ENCODE assay signal across 9 cellular contexts in the genomic region with DNA sequence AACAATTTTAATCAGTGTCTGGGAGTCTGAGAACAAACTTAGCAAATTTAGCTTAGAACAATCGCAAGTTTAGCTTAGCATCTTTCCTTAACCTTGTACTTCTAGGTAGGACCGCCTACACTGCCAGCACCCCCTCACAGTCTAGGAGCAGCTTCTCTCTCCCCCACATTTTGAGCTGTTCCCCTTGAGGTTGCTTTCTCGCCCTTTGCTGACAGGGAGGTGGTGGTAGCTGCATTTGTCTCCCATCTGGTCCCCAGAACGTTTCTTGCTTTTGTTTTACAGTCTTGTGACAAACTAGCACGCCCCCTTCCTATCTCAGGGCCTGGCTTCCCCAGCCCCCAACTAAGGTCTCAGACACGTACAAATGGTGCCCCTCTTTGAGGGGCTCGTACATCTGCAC. TPM values are rescaled to one million over a fixed set of nuclear protein-coding genes. Genes with fewer than 3 reads are reported as not detected.
DNase-seq lines count a peak whose midpoint lies in the region; ATAC-seq, FAIRE-seq and TF ChIP-seq lines count a peak whose summit lies in the region.
"Had no signal": no experiment of that assay in that cellular context is flagged by ENCODE, and none has a peak within 500 bp of the region (broad histone marks: within the 10 kb centered on the region; RNA-seq: fewer than 3 reads in every experiment).

No MANE protein-coding gene starts in this region.

- H3K9me3 Mint-ChIP-seq in T-helper 1 cell treated with Interleukin-12 subunit alpha and Interleukin-12 subunit beta and Interleukin-4 antibody, amounts not matched to agents 30 μg/mL and 1 μg/mL, for 36 hours, result no peaks in the 10 kb centered on the region
- H3K9me3 Mint-ChIP-seq in activated T-helper 17 cell treated with anti-CD3 and anti-CD28 coated beads, Interleukin-2, amount 50 U/mL, for 72 hours, result no peaks in the 10 kb centered on the region

- in situ Hi-C loops in HepG2 (cut with HindIII; ENCODE audit: extremely low pct_ligation_motif_present, low pct_unique_long_range_greater_than_20kb), result no loop called here
- in situ Hi-C loops in G401 (cut with HindIII; ENCODE audit: low sequenced_read_pairs), result no loop called here

- H3K4me3 ChIP-seq in HepG2 (replicated peaks in 1 of 3; ENCODE audit: insufficient read depth in 1 of 3, low read depth in 2 of 3, low read length in 3 of 3) (0 out of 6 replicates have a peak overlapping the region, but pooled peaks of 1 of the 3 experiments have one; percentile 16), stomach smooth muscle (ENCODE audit: low read length in 2 of 2) (peak overlapping the region in 1 of 2 donors; percentile 50)

- H3K9me3 ChIP-seq in HepG2 (ENCODE audit: low read length) (no peaks in the 10 kb centered on the region), stomach smooth muscle (ENCODE audit: control insufficient read depth in 2 of 2, low read length in 2 of 2) (no peaks in the 10 kb centered on the region)

- no TSS peak for BruUV-seq in HepG2 (replicated peaks; lab: Mats Ljungman, UMichigan)

- no peaks in the 10 kb centered on the region for H4K20me1 ChIP-seq in HepG2 (ENCODE audit: insufficient read depth, low read length)

- TF ChIP-seq CTCF in HepG2 (CRISPR knock-in tag; IDR thresholded peaks at IDR 0.05), result no peak

- H3K36me3 Mint-ChIP-seq in T-helper 1 cell treated with Interleukin-12 subunit alpha and Interleukin-12 subunit beta and Interleukin-4 antibody, amounts not matched to agents 30 μg/mL and 1 μg/mL, for 36 hours (ENCODE audit: low read depth), result peaks cover 43% of the 10 kb centered on the region
- H3K36me3 Mint-ChIP-seq in activated T-helper 17 cell treated with anti-CD3 and anti-CD28 coated beads, Interleukin-2, amount 50 U/mL, for 72 hours (ENCODE audit: low read depth), result peaks cover 49% of the 10 kb centered on the region

- peak overlapping the region; percentile 62 for H3K4me2 ChIP-seq in HepG2 (ENCODE audit: low read depth, low read length)

- H3K4me1 Mint-ChIP-seq in T-helper 1 cell treated with Interleukin-12 subunit alpha and Interleukin-12 subunit beta and Interleukin-4 antibody, amounts not matched to agents 30 μg/mL and 1 μg/mL, for 36 hours (ENCODE audit: low read depth), result peaks cover 65% of the 10 kb centered on the region
- H3K4me1 Mint-ChIP-seq in activated T-helper 17 cell treated with anti-CD3 and anti-CD28 coated beads, Interleukin-2, amount 50 U/mL, for 72 hours, result peaks cover 47% of the 10 kb centered on the region

- H2AFZ ChIP-seq in HepG2 (ENCODE audit: low read length), result no peak overlapping the region

- no peak for TF ChIP-seq RAD21 in HepG2 (CRISPR knock-in tag; IDR thresholded peaks at IDR 0.05)

- TF ChIP-seq EP300 in HepG2 (IDR thresholded peaks at IDR 0.05; ENCODE audit: low read depth in 2 of 2, low read length in 2 of 2), result no peak
- TF ChIP-seq EP300 in HepG2 (CRISPR knock-in tag; IDR thresholded peaks at IDR 0.05; ENCODE audit: borderline replicate concordance), result no peak

- H3K9ac ChIP-seq in HepG2 (ENCODE audit: insufficient read depth, low read depth, low read length) (peak overlapping the region; percentile 15; the same call in 1 of the 2 replicates), stomach smooth muscle (ENCODE audit: low read length in 2 of 2) (peak overlapping the region; percentile 1 to 58)

- H3K79me2 ChIP-seq in HepG2 (ENCODE audit: insufficient read depth, low read length), result no peaks in the 10 kb centered on the region

- H3K4me3 Mint-ChIP-seq in T-helper 1 cell treated with Interleukin-12 subunit alpha and Interleukin-12 subunit beta and Interleukin-4 antibody, amounts not matched to agents 30 μg/mL and 1 μg/mL, for 36 hours, result peak overlapping the region; percentile 39
- peak overlapping the region; percentile 10 for H3K4me3 Mint-ChIP-seq in activated T-helper 17 cell treated with anti-CD3 and anti-CD28 coated beads, Interleukin-2, amount 50 U/mL, for 72 hours

- DNase-seq in T-helper 1 cell (no peak), HepG2 (ENCODE audit: low spot score) (no peak), G401 (ENCODE audit: low spot score) (no peak), left colon (no peak)

- no peaks in the 10 kb centered on the region for H3K27me3 Mint-ChIP-seq in T-helper 1 cell treated with Interleukin-12 subunit alpha and Interleukin-12 subunit beta and Interleukin-4 antibody, amounts not matched to agents 30 μg/mL and 1 μg/mL, for 36 hours (ENCODE audit: low read depth)
- no peaks in the 10 kb centered on the region for H3K27me3 Mint-ChIP-seq in activated T-helper 17 cell treated with anti-CD3 and anti-CD28 coated beads, Interleukin-2, amount 50 U/mL, for 72 hours

- 72% methylated on average over 7 of the region's 7 CpGs for WGBS in HepG2 (ENCODE audit: low lambda C conversion rate)

- H3K4me1 ChIP-seq in HepG2 (ENCODE audit: insufficient read depth, low read length), result peaks cover 58% of the 10 kb centered on the region
- H3K4me1 ChIP-seq in stomach smooth muscle (ENCODE audit: control insufficient read depth, insufficient read depth, low read length), result peaks cover 60% of the 10 kb centered on the region

- intact Hi-C loops in HepG2 (cut with micrococcal nuclease; ENCODE audit: unreplicated experiment) (loop anchor here (2.0 kb wide), 1 partner anchor 28 kb away; a partner anchor contains a TSS), left colon (cut with DNase I, micrococcal nuclease) (no loop called here)

- TF ChIP-seq POLR2A in HepG2 (IDR thresholded peaks at IDR 0.05; ENCODE audit: insufficient read depth in 1 of 2, low read depth in 2 of 2, low read length in 2 of 2), result no peak

- POLR2A ChIA-PET in HepG2 (lab: Yijun Ruan, JAX), result no interaction called here

- peak overlapping the region; percentile 72 for H3K27ac ChIP-seq in HepG2 (ENCODE audit: extremely low read length, insufficient read depth, low read length)
- peak overlapping the region; percentile 83 for H3K27ac ChIP-seq in stomach smooth muscle (ENCODE audit: low read length)
- H3K27ac ChIP-seq: epithelial cell of prostate had no signal

- FAIRE-seq in HepG2 (lab: Jason Lieb, UNC), result no peak

- H3K27ac Mint-ChIP-seq in T-helper 1 cell treated with Interleukin-12 subunit alpha and Interleukin-12 subunit beta and Interleukin-4 antibody, amounts not matched to agents 30 μg/mL and 1 μg/mL, for 36 hours, result peak overlapping the region; percentile 49
- H3K27ac Mint-ChIP-seq in activated T-helper 17 cell treated with anti-CD3 and anti-CD28 coated beads, Interleukin-2, amount 50 U/mL, for 72 hours, result peak overlapping the region; percentile 18

- CTCF ChIA-PET in HepG2 (lab: Yijun Ruan, JAX; ENCODE audit: low intra/inter-chr PET ratio, low total read pairs), result no interaction called here

- H3K27me3 ChIP-seq in HepG2 (ENCODE audit: control insufficient read depth in 1 of 2, insufficient read depth in 2 of 2, low read length in 2 of 2) (no peaks in the 10 kb centered on the region), stomach smooth muscle (ENCODE audit: control insufficient read depth in 1 of 2, insufficient read depth in 2 of 2, low read length in 2 of 2) (no peaks in the 10 kb centered on the region)

- ATAC-seq in activated T-helper 17 cell treated with anti-CD3 and anti-CD28 coated beads, Interleukin-2, amount 50 U/mL, for 72 hours (replicated peaks), result no peak
- ATAC-seq in HepG2, result no peak
- ATAC-seq in HG02852 (IDR thresholded peaks at IDR 0.05; ENCODE audit: unreplicated experiment), result no peak
- ATAC-seq in left colon, result no peak

- H3K36me3 ChIP-seq in HepG2 (replicated peaks in 1 of 2; ENCODE audit: control insufficient read depth in 1 of 2, insufficient read depth in 2 of 2, low read length in 2 of 2), result no peaks in the 10 kb centered on the region
- H3K36me3 ChIP-seq in stomach smooth muscle (ENCODE audit: control insufficient read depth in 2 of 2, insufficient read depth in 2 of 2, low read length in 2 of 2), result no peaks in the 10 kb centered on the region

TF ChIP-seq in HepG2, 621 proteins besides CTCF, POLR2A, EP300 and RAD21 (continues in another document):
- TF ChIP-seq HNRNPH1 (optimal IDR thresholded peaks at IDR 0.05; ENCODE audit: low read depth, low read length) (no peak), ZNF605 (CRISPR knock-in tag; IDR thresholded peaks at IDR 0.05) (no peak)

RNA-seq across cellular contexts. Expression of a gene that starts 27.4 kb away (rescaled TPM):
- 10 to 100 TPM; 50.6 to 61.0 TPM for total RNA-seq in activated T-helper 17 cell treated with anti-CD3 and anti-CD28 coated beads, Interleukin-2, amount 50 U/mL, for 72 hours
- total RNA-seq in HepG2 (2016; rRNA removed; fragmentation: Illumina TruSeq; extraction: Trizol) (6.0 and 8.4 TPM in 2 replicates), left colon (10 to 100 TPM; 23.0 to 23.1 TPM)
- 3.5 and 4.1 TPM in 2 replicates for total RNA-seq in HepG2 (2016; cell fraction: cytosol; rRNA removed; fragmentation: Illumina TruSeq; extraction: Trizol; ENCODE audit: low read depth)
- 5.5 and 7.9 TPM in 2 replicates for total RNA-seq in HepG2 (2016; cell fraction: insoluble cytoplasmic fraction; rRNA removed; fragmentation: Illumina TruSeq; extraction: Trizol)
- total RNA-seq in HepG2 (2016; cell fraction: membrane; rRNA removed; fragmentation: Illumina TruSeq; extraction: Trizol), result 8.5 and 9.1 TPM in 2 replicates
- total RNA-seq in HepG2 (2016; cell fraction: nucleus; rRNA removed; fragmentation: Illumina TruSeq; extraction: Trizol), result 11.9 and 14.9 TPM in 2 replicates
- 11.8 and 13.9 TPM in 2 replicates for polyA plus RNA-seq in HepG2 (2011; rRNA removed)
- polyA plus RNA-seq in HepG2 (2011; cell fraction: cytosol; rRNA removed), result 5.2 and 6.7 TPM in 2 replicates
- 13.4 and 13.8 TPM in 2 replicates for polyA plus RNA-seq in HepG2 (2011; cell fraction: nucleus; rRNA removed)
- 8.8 and 10.8 TPM in 2 replicates for polyA plus RNA-seq in HepG2 (2012)
- 3.4 and 3.6 TPM in 2 replicates for polyA plus RNA-seq in HepG2 (2016; cell fraction: cytosol; fragmentation: Illumina TruSeq; extraction: Trizol; ENCODE audit: low read depth)
- 5.0 and 8.1 TPM in 2 replicates for polyA plus RNA-seq in HepG2 (2016; cell fraction: insoluble cytoplasmic fraction; fragmentation: Illumina TruSeq; extraction: Trizol; ENCODE audit: low read depth)
- polyA plus RNA-seq in HepG2 (2016; cell fraction: membrane; fragmentation: Illumina TruSeq; extraction: Trizol; ENCODE audit: low read depth), result 5.3 and 5.6 TPM in 2 replicates
- 17.9 and 22.1 TPM in 2 replicates for polyA plus RNA-seq in HepG2 (2016; cell fraction: nucleus; fragmentation: Illumina TruSeq; extraction: Trizol; ENCODE audit: insufficient read depth, low read depth)
- polyA minus RNA-seq in HepG2 (2011; rRNA and poly(A)+ RNA removed; ENCODE audit: low replicate concordance), result 15.8 and 105 TPM in 2 replicates
- 7.3 and 8.0 TPM in 2 replicates for polyA minus RNA-seq in HepG2 (2011; cell fraction: cytosol; rRNA and poly(A)+ RNA removed)
- polyA minus RNA-seq in HepG2 (2011; cell fraction: nucleus; rRNA and poly(A)+ RNA removed), result 15.8 and 20.6 TPM in 2 replicates
- total RNA-seq in G401 (2014; rRNA removed; shearing (Covaris generic)), result 5.9 and 7.4 TPM in 2 replicates
